27 cellular contexts compared by ENCODE assay signal in the genomic region with DNA sequence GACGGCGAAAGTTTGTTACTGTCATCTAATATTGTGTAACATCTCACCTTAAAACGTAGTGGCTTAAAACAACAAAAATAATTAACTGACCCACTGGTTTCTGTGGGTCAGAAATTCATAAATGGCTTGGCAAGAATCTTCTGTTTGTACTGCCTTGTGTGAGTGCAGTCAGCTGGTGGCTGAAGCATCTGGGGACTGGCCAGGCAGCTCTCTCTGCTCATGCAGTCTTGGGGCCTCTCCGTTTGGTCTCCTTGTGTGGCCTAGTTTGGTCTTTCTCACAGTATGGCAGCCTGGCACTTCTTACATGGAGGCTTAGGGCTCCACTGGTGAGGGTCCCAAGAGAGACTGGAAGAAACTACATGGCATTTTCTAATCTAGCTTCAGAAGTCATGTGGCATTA. TPM values are rescaled to one million over a fixed set of nuclear protein-coding genes. Genes with fewer than 3 reads are reported as not detected.
"Had no signal": no experiment of that assay in that cellular context is flagged by ENCODE, and none has a peak within 500 bp of the region (broad histone marks: within the 10 kb centered on the region; RNA-seq: fewer than 3 reads in every experiment).

No MANE protein-coding gene starts in this region.

- H3K27ac ChIP-seq: SJCRH30, VCaP had no signal

- H3K36me3 Mint-ChIP-seq: activated CD4-positive, alpha-beta memory T cell treated with anti-CD3 and anti-CD28 coated beads for 36 hours; activated naive CD8-positive, alpha-beta T cell had no signal

- ATAC-seq: activated T-cell treated with anti-CD3 and anti-CD28 coated beads, Interleukin-2, amount 50 U/mL, for 4 hours; Panc1 had no signal

- H3K4me2 ChIP-seq: SK-N-SH had no signal

- H3K4me3 ChIP-seq: MG63, SJCRH30 had no signal

- H3K36me3 ChIP-seq: MG63, SJCRH30 had no signal

- DNase-seq: activated CD4-positive, alpha-beta memory T cell treated with anti-CD3 and anti-CD28 coated beads for 36 hours; activated CD4-positive, alpha-beta T cell treated with anti-CD3 and anti-CD28 coated beads, Interleukin-2, amount 10 ng/mL, durations not matched to agents 7 days and 5 days; activated CD4-positive, CD25-positive, alpha-beta regulatory T cell; activated CD8-positive, alpha-beta memory T cell treated with anti-CD3 and anti-CD28 coated beads for 24 hours; activated effector memory CD4-positive, alpha-beta T cell treated with anti-CD3 and anti-CD28 coated beads, Interleukin-2, amount 50 U/mL, for 16 hours; activated naive CD4-positive, alpha-beta T cell treated with anti-CD3 and anti-CD28 coated beads for 36 hours; activated T-cell treated with anti-CD3 and anti-CD28 coated beads, Interleukin-2, amount 50 U/mL, for 4 hours; MG63; MV-4-11; NCI-H1092 treated with DMSO at 0.1 percent for 48 hours; NCI-H1436; NCI-H187 treated with DMSO at 0.1 percent for 48 hours; NCI-H2081 treated with DMSO at 0.1 percent for 48 hours; NCI-H446; NCI-H524; NCI-H748 treated with DMSO at 0.1 percent for 48 hours; OCI-M1; RPMI8226; SJCRH30; SK-N-SH; T-helper 1 cell had no signal

- H3K9me3 Mint-ChIP-seq: activated CD4-positive, alpha-beta memory T cell treated with anti-CD3 and anti-CD28 coated beads for 36 hours; activated CD4-positive, alpha-beta T cell treated with anti-CD3 and anti-CD28 coated beads, Interleukin-2, amount 10 ng/mL, durations not matched to agents 7 days and 5 days; activated naive CD4-positive, alpha-beta T cell treated with anti-CD3 and anti-CD28 coated beads for 36 hours; activated T-cell treated with anti-CD3 and anti-CD28 coated beads, Interleukin-2, amount 50 U/mL, for 4 hours had no signal

- H3K9ac ChIP-seq: SK-N-SH had no signal

- H3K27me3 ChIP-seq: MG63, SJCRH30 had no signal

- H3K4me3 Mint-ChIP-seq: activated CD4-positive, alpha-beta memory T cell treated with anti-CD3 and anti-CD28 coated beads for 36 hours; activated CD4-positive, alpha-beta T cell treated with anti-CD3 and anti-CD28 coated beads, Interleukin-2, amount 10 ng/mL, durations not matched to agents 7 days and 5 days; activated naive CD4-positive, alpha-beta T cell treated with anti-CD3 and anti-CD28 coated beads for 36 hours; activated naive CD8-positive, alpha-beta T cell; activated T-cell treated with anti-CD3 and anti-CD28 coated beads, Interleukin-2, amount 50 U/mL, for 4 hours had no signal

- H3K9me3 ChIP-seq: MG63, SJCRH30, SK-N-SH had no signal

- H3K27ac Mint-ChIP-seq: activated CD4-positive, alpha-beta memory T cell treated with anti-CD3 and anti-CD28 coated beads for 36 hours; activated CD4-positive, alpha-beta T cell treated with anti-CD3 and anti-CD28 coated beads, Interleukin-2, amount 10 ng/mL, durations not matched to agents 7 days and 5 days; activated naive CD4-positive, alpha-beta T cell treated with anti-CD3 and anti-CD28 coated beads for 36 hours; activated naive CD8-positive, alpha-beta T cell had no signal

- H3K4me1 ChIP-seq: SJCRH30 had no signal

RNA-seq across cellular contexts. Expression of a gene that starts 49.0 kb away (rescaled TPM):
- total RNA-seq: activated CD4-positive, alpha-beta memory T cell treated with anti-CD3 and anti-CD28 coated beads for 36 hours; activated CD4-positive, alpha-beta T cell treated with anti-CD3 and anti-CD28 coated beads, Interleukin-2, amount 10 ng/mL, durations not matched to agents 7 days and 5 days; activated naive CD4-positive, alpha-beta T cell treated with anti-CD3 and anti-CD28 coated beads for 36 hours; activated T-cell treated with anti-CD3 and anti-CD28 coated beads, Interleukin-2, amount 50 U/mL, for 4 hours; cardiac septum; Right ventricle myocardium inferior; SJCRH30; T-helper 2 cell treated with Interferon-gamma antibody and Interleukin-4, amounts not matched to agents 100 ng/mL and 5 ng/mL, for 36 hours had no signal
- polyA plus RNA-seq: SK-N-SH had no signal
